ENCODE assay signal across 8 cellular contexts in the genomic region with DNA sequence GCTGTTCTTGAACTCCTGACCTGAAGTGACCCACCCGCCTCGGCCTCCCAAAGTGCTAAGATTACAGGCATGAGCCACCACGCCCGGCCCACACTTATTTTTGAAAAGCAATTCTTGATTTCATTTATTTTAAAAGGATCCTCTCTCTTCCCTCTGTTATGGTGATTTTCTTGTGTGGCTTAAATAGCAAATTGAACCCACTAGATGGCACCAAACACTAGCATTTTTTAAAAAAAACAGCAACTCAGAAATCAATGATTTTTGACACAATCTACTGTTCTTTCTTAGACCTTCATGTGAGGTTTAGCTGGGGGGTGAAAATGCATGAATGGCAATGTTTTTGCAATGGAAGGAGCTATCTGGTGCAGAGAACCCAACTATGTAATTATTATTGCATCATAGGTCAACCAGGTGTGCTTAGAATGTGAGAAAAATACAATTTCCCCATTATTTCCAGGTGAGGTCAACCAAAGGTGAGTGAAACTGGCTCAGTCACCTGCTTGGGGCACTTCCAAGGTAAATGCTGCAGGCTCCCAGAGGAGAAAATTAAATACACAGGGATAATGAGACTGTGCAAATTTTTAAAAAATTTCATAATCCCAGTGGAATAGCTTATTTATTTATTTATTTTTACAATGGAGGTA.
DNase-seq lines count a peak whose midpoint lies in the region; ATAC-seq lines count a peak whose summit lies in the region.

No MANE protein-coding gene starts in this region.

- no peaks in the 10 kb centered on the region for H3K36me3 Mint-ChIP-seq in CD4-positive, alpha-beta memory T cell

- no peaks in the 10 kb centered on the region for H3K36me3 ChIP-seq in CD4-positive, alpha-beta memory T cell (ENCODE audit: insufficient read depth, low read length)

- H3K4me3 Mint-ChIP-seq in CD4-positive, alpha-beta memory T cell, result no peak overlapping the region

- intact Hi-C loops in CD4-positive, alpha-beta memory T cell (cut with micrococcal nuclease), result no loop called here

- CTCF ChIA-PET in CD4-positive, alpha-beta memory T cell (lab: Charles Lee; ENCODE audit: partially characterized antibody), result interaction anchor here (0.6 to 1.1 kb wide), 2 partner anchors 10 to 23 kb away, joined by 3 to 5 read pairs; no protein-coding TSS in a partner anchor

- H3K4me1 Mint-ChIP-seq in CD4-positive, alpha-beta memory T cell, result no peaks in the 10 kb centered on the region

- in situ Hi-C loops in SK-MEL-5 (cut with HindIII; ENCODE audit: low pct_unique_long_range_greater_than_20kb, low sequenced_read_pairs), result no loop called here

- no peaks in the 10 kb centered on the region for H3K4me1 ChIP-seq in CD4-positive, alpha-beta memory T cell (ENCODE audit: insufficient read depth, low read length)

- H3K27me3 Mint-ChIP-seq in CD4-positive, alpha-beta memory T cell, result peaks cover 1 to 6% of the 10 kb centered on the region in 2 donors

- peak in 4 of 5 donors; percentile 6 to 23 (median 13) for DNase-seq in CD4-positive, alpha-beta memory T cell
- DNase-seq in HCEC 1CT (peak; percentile 2), SK-MEL-5 (ENCODE audit: low read depth, low spot score) (peak; percentile 55), iris pigment epithelial cell (ENCODE audit: low read depth) (peak; percentile 14), GF-D8 (lab: John Stamatoyannopoulos, UW) (no peak)
- DNase-seq in activated CD4-positive, alpha-beta T cell treated with anti-CD3 and anti-CD28 coated beads, Interleukin-2, amount 50 U/mL, for 48 hours, result no peak

- no peaks in the 10 kb centered on the region for H3K9me3 ChIP-seq in CD4-positive, alpha-beta memory T cell (ENCODE audit: control insufficient read depth in 1 of 2, low read length in 2 of 2)

- no peak overlapping the region for H3K27ac ChIP-seq in CD4-positive, alpha-beta memory T cell (ENCODE audit: low read depth, low read length)

- no peak overlapping the region for H3K4me3 ChIP-seq in CD4-positive, alpha-beta memory T cell (ENCODE audit: low read length in 2 of 2)

- ATAC-seq in GM19035 (IDR thresholded peaks at IDR 0.05; ENCODE audit: unreplicated experiment), result no peak
- no peak for ATAC-seq in HG02678 (IDR thresholded peaks at IDR 0.05; ENCODE audit: unreplicated experiment)

- POLR2A ChIA-PET in CD4-positive, alpha-beta memory T cell (lab: Charles Lee; ENCODE audit: partially characterized antibody), result no interaction called here

- H3K27me3 ChIP-seq in CD4-positive, alpha-beta memory T cell (ENCODE audit: insufficient read depth, low read length), result no peaks in the 10 kb centered on the region

- H3K27ac Mint-ChIP-seq in CD4-positive, alpha-beta memory T cell, result no peak overlapping the region

- H3K9me3 Mint-ChIP-seq in CD4-positive, alpha-beta memory T cell, result peaks cover 0 to 12% (median 6%) of the 10 kb centered on the region in 8 donors

Comparison
In these comparisons a context has a peak if more than half of its experiments do, and no peak if none do; other contexts are left out.
1. DNase-seq: peak in CD4-positive, alpha-beta memory T cell (4 of 5), HCEC 1CT (single experiment), SK-MEL-5 (single experiment) and iris pigment epithelial cell (single experiment); none in activated CD4-positive, alpha-beta T cell treated with anti-CD3 and anti-CD28 coated beads, Interleukin-2, amount 50 U/mL, for 48 hours (0 of 2) and GF-D8 (single experiment).